18 cellular contexts compared by ENCODE assay signal in the genomic region with DNA sequence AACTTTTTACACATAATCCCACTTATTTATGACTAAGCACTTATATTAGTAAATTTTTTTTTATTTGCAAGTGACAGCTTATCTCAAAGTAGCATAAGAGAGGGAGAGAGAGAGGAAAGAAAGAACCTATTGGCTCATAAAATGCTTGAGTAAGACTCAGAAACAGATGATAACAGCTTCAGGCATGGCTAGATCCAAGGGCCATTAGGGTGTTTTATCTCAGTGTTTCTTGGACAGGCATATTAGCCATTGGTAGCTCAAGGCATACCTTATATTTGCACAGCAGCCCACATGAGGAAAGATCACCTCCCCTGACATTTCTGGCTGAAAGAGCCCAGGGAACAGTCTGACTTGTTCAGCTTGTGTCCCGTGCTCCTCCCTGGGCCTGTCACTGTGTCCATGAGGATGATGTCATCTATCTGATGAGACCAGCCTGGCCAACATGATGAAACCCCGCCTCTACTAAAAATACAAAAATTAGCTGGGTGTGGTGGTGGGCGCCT.
DNase-seq lines count a peak whose midpoint lies in the region; ATAC-seq and TF ChIP-seq lines count a peak whose summit lies in the region.
"Had no signal": no experiment of that assay in that cellular context is flagged by ENCODE, and none has a peak within 500 bp of the region (broad histone marks: within the 10 kb centered on the region; RNA-seq: fewer than 3 reads in every experiment).

No MANE protein-coding gene starts in this region.

- no peaks in the 10 kb centered on the region for H3K36me3 Mint-ChIP-seq in dendritic cell treated with granulocyte-macrophage colony-stimulating factor and Interleukin-4, amounts not matched to agents 40 ng/mL and 50 ng/mL, for 4 days (ENCODE audit: low read depth)
- H3K36me3 Mint-ChIP-seq: activated naive CD8-positive, alpha-beta T cell; CD8-positive, alpha-beta T cell; naive B cell had no signal

- H3K4me3 ChIP-seq in smooth muscle cell: no peak overlapping the region
- H3K4me3 ChIP-seq: psoas muscle, SJSA1 had no signal

- no peak overlapping the region for H3K4me3 Mint-ChIP-seq in dendritic cell treated with granulocyte-macrophage colony-stimulating factor and Interleukin-4, amounts not matched to agents 40 ng/mL and 50 ng/mL, for 4 days
- H3K4me3 Mint-ChIP-seq: activated naive CD8-positive, alpha-beta T cell; CD8-positive, alpha-beta T cell; naive B cell had no signal

- WGBS in smooth muscle cell (ENCODE audit: low lambda C conversion rate): 85% methylated on average over 3 of the region's 3 CpGs

- H3K4me2 ChIP-seq in smooth muscle cell: no peak overlapping the region
- H3K4me2 ChIP-seq: KMS-11 had no signal

- H3K4me1 ChIP-seq in smooth muscle cell (ENCODE audit: low read depth): no peaks in the 10 kb centered on the region

- no peak overlapping the region for H2AFZ ChIP-seq in smooth muscle cell (ENCODE audit: low read depth)

- H3K27ac ChIP-seq in smooth muscle cell (ENCODE audit: low read depth): peak overlapping the region; percentile 34
- H3K27ac ChIP-seq: KMS-11, psoas muscle, SJSA1 had no signal

- intact Hi-C loops in dendritic cell treated with granulocyte-macrophage colony-stimulating factor and Interleukin-4, amounts not matched to agents 40 ng/mL and 50 ng/mL, for 4 days (cut with micrococcal nuclease): no loop called here

- H3K27ac Mint-ChIP-seq in dendritic cell treated with granulocyte-macrophage colony-stimulating factor and Interleukin-4, amounts not matched to agents 40 ng/mL and 50 ng/mL, for 4 days: peak overlapping the region; percentile 89
- H3K27ac Mint-ChIP-seq: activated naive CD8-positive, alpha-beta T cell; CD8-positive, alpha-beta T cell; naive B cell had no signal

- H3K9ac ChIP-seq in smooth muscle cell (ENCODE audit: low read depth): no peak overlapping the region
- H3K9ac ChIP-seq: KMS-11 had no signal

- H3K9me3 ChIP-seq in smooth muscle cell (replicated peaks; ENCODE audit: low read depth): no peaks in the 10 kb centered on the region
- H3K9me3 ChIP-seq: psoas muscle, SJSA1 had no signal

- H3K27me3 ChIP-seq in smooth muscle cell (ENCODE audit: low read depth): no peaks in the 10 kb centered on the region
- H3K27me3 ChIP-seq: SJSA1 had no signal

- no peaks in the 10 kb centered on the region for H4K20me1 ChIP-seq in smooth muscle cell (ENCODE audit: low read depth)

- H3K9me3 Mint-ChIP-seq in dendritic cell treated with granulocyte-macrophage colony-stimulating factor and Interleukin-4, amounts not matched to agents 40 ng/mL and 50 ng/mL, for 4 days: no peaks in the 10 kb centered on the region
- H3K9me3 Mint-ChIP-seq: CD8-positive, alpha-beta T cell; naive B cell had no signal

- no peaks in the 10 kb centered on the region for H3K36me3 ChIP-seq in smooth muscle cell (ENCODE audit: low read depth)
- H3K36me3 ChIP-seq: SJSA1 had no signal

- in situ Hi-C loops in Caki2 (cut with HindIII; ENCODE audit: low pct_unique_long_range_greater_than_20kb, low sequenced_read_pairs): no loop called here

- DNase-seq in Caki2 (ENCODE audit: low read depth) (peak; percentile 44), iris pigment epithelial cell (ENCODE audit: low read depth) (peak; percentile 58), smooth muscle cell (lab: John Stamatoyannopoulos, UW; ENCODE audit: unreplicated experiment) (no peak), HuH-7 (ENCODE audit: low spot score) (no peak)
- DNase-seq: activated CD4-positive, alpha-beta T cell treated with anti-CD3 and anti-CD28 coated beads, Interleukin-2, amount 50 U/mL, for 1 hour; activated T-cell treated with anti-CD3 and anti-CD28 coated beads, Interleukin-2, amount 50 U/mL, for 1 hour; CD8-positive, alpha-beta T cell; central memory CD4-positive, alpha-beta T cell; naive B cell; stimulated activated CD4-positive, alpha-beta T cell treated with anti-CD3 and anti-CD28 coated beads, Interleukin-4, amount 100 ng/mL, for 24 hours had no signal

- TF ChIP-seq CTCF in smooth muscle cell (IDR thresholded peaks at IDR 0.05; ENCODE audit: borderline replicate concordance, insufficient read depth, poor library complexity, severe bottlenecking): no peak

- no peaks in the 10 kb centered on the region for H3F3A ChIP-seq in smooth muscle cell (ENCODE audit: low read depth)

- no peaks in the 10 kb centered on the region for H3K79me2 ChIP-seq in smooth muscle cell (ENCODE audit: low read depth)

- H3K4me1 Mint-ChIP-seq in dendritic cell treated with granulocyte-macrophage colony-stimulating factor and Interleukin-4, amounts not matched to agents 40 ng/mL and 50 ng/mL, for 4 days (ENCODE audit: low read depth): peaks cover 92% of the 10 kb centered on the region
- H3K4me1 Mint-ChIP-seq: naive B cell had no signal

- no peaks in the 10 kb centered on the region for H3K27me3 Mint-ChIP-seq in dendritic cell treated with granulocyte-macrophage colony-stimulating factor and Interleukin-4, amounts not matched to agents 40 ng/mL and 50 ng/mL, for 4 days
- H3K27me3 Mint-ChIP-seq: activated naive CD8-positive, alpha-beta T cell had no signal

- no peak for ATAC-seq in HG02678 (IDR thresholded peaks at IDR 0.05; ENCODE audit: unreplicated experiment)
- no peak for ATAC-seq in HG03175 (IDR thresholded peaks at IDR 0.05; ENCODE audit: unreplicated experiment)
- ATAC-seq in GM18909 (IDR thresholded peaks at IDR 0.05; ENCODE audit: poor library complexity, unreplicated experiment): no peak
- ATAC-seq: CD8-positive, alpha-beta T cell; psoas muscle had no signal

Comparison
In these comparisons a context has a peak if more than half of its experiments do, and no peak if none do; other contexts are left out.
1. DNase-seq: peak in Caki2 (single experiment) and iris pigment epithelial cell (single experiment); none in smooth muscle cell (single experiment) and HuH-7 (single experiment).